Comparison of ENCODE assay signal across 1 cellular context in genomic region chr12:49967042-49967776, GRCh38.
TF ChIP-seq lines count a peak whose summit lies in the region.

No MANE protein-coding gene starts in this region.

TF ChIP-seq in HepG2, 621 proteins besides CTCF, POLR2A, EP300 and RAD21 (continued from another document and continues in another):
- TF ChIP-seq ZNF687 (CRISPR knock-in tag; IDR thresholded peaks at IDR 0.05) (peak; percentile 75), ZSCAN22 (CRISPR knock-in tag; IDR thresholded peaks at IDR 0.05) (peak; percentile 73; the same call in 1 of the 2 replicates), SMC3 (IDR thresholded peaks at IDR 0.05; ENCODE audit: low read length) (peak; percentile 31; the same call in 1 of the 2 replicates), JARID2 (CRISPR knock-in tag; IDR thresholded peaks at IDR 0.05; ENCODE audit: insufficient replicate concordance) (no peak), FOXO1 (CRISPR knock-in tag; IDR thresholded peaks at IDR 0.05) (peak; percentile 52), NR3C1 (CRISPR knock-in tag; IDR thresholded peaks at IDR 0.05) (no peak), STAT5B (CRISPR knock-in tag; IDR thresholded peaks at IDR 0.05) (0 out of 2 replicates have a peak, but pooled peaks have one; percentile 41), ZC3H4 (CRISPR knock-in tag; IDR thresholded peaks at IDR 0.05; ENCODE audit: borderline replicate concordance) (no peak), RAD51 (IDR thresholded peaks at IDR 0.05; ENCODE audit: borderline replicate concordance) (no peak), ZNF460 (CRISPR knock-in tag; IDR thresholded peaks at IDR 0.05; ENCODE audit: borderline replicate concordance) (no peak), AGO1 (IDR thresholded peaks at IDR 0.05; ENCODE audit: low read depth, low read length, poor library complexity, severe bottlenecking) (peak; percentile 46), SOX6 (IDR thresholded peaks at IDR 0.05) (no peak), SOX6 (CRISPR knock-in tag; IDR thresholded peaks at IDR 0.05) (peak; percentile 54), ZSCAN9 (CRISPR knock-in tag; IDR thresholded peaks at IDR 0.05; ENCODE audit: borderline replicate concordance) (0 out of 2 replicates have a peak, but pooled peaks have one; percentile 41), TEAD3 (CRISPR knock-in tag; optimal IDR thresholded peaks at IDR 0.05; ENCODE audit: borderline replicate concordance) (peak; percentile 21), SCMH1 (CRISPR knock-in tag; IDR thresholded peaks at IDR 0.05; ENCODE audit: borderline replicate concordance) (no peak), ZNF280B (CRISPR knock-in tag; IDR thresholded peaks at IDR 0.05; ENCODE audit: borderline replicate concordance) (0 out of 2 replicates have a peak, but pooled peaks have one; percentile 16), HBP1 (CRISPR knock-in tag; IDR thresholded peaks at IDR 0.05; ENCODE audit: low read depth) (0 out of 2 replicates have a peak, but pooled peaks have one; percentile 30), POLR2AphosphoS5 (IDR thresholded peaks at IDR 0.05; ENCODE audit: low read depth, low read length) (no peak), ZNF34 (CRISPR knock-in tag; IDR thresholded peaks at IDR 0.05; ENCODE audit: borderline replicate concordance) (peak; percentile 35; the same call in 1 of the 2 replicates), ZNF777 (CRISPR knock-in tag; IDR thresholded peaks at IDR 0.05) (0 out of 2 replicates have a peak, but pooled peaks have one; percentile 34), GZF1 (CRISPR knock-in tag; IDR thresholded peaks at IDR 0.05) (no peak), ZSCAN31 (CRISPR knock-in tag; IDR thresholded peaks at IDR 0.05; ENCODE audit: low read depth) (0 out of 2 replicates have a peak, but pooled peaks have one; percentile 73), HMGXB3 (CRISPR knock-in tag; IDR thresholded peaks at IDR 0.05; ENCODE audit: borderline replicate concordance) (no peak), ZNF317 (CRISPR knock-in tag; IDR thresholded peaks at IDR 0.05) (0 out of 2 replicates have a peak, but pooled peaks have one; percentile 20), ZFY (CRISPR knock-in tag; IDR thresholded peaks at IDR 0.05) (peak; percentile 56; the same call in 1 of the 2 replicates), AGO2 (optimal IDR thresholded peaks at IDR 0.05; ENCODE audit: low read depth, low read length) (no peak), KLF6 (CRISPR knock-in tag; IDR thresholded peaks at IDR 0.05) (peak; percentile 53; the same call in 1 of the 2 replicates), KLF16 (CRISPR knock-in tag; IDR thresholded peaks at IDR 0.05) (no peak), PAXIP1 (CRISPR knock-in tag; conservative IDR thresholded peaks at IDR 0.05) (0 out of 2 replicates have a peak, but pooled peaks have one; percentile 12), ZMYM4 (CRISPR knock-in tag; IDR thresholded peaks at IDR 0.05) (peak; percentile 50; the same call in 1 of the 2 replicates), KMT2A (CRISPR knock-in tag; IDR thresholded peaks at IDR 0.05) (no peak)
- TF ChIP-seq, protein P1, sequence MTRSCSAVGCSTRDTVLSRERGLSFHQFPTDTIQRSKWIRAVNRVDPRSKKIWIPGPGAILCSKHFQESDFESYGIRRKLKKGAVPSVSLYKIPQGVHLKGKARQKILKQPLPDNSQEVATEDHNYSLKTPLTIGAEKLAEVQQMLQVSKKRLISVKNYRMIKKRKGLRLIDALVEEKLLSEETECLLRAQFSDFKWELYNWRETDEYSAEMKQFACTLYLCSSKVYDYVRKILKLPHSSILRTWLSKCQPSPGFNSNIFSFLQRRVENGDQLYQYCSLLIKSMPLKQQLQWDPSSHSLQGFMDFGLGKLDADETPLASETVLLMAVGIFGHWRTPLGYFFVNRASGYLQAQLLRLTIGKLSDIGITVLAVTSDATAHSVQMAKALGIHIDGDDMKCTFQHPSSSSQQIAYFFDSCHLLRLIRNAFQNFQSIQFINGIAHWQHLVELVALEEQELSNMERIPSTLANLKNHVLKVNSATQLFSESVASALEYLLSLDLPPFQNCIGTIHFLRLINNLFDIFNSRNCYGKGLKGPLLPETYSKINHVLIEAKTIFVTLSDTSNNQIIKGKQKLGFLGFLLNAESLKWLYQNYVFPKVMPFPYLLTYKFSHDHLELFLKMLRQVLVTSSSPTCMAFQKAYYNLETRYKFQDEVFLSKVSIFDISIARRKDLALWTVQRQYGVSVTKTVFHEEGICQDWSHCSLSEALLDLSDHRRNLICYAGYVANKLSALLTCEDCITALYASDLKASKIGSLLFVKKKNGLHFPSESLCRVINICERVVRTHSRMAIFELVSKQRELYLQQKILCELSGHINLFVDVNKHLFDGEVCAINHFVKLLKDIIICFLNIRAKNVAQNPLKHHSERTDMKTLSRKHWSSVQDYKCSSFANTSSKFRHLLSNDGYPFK (CRISPR knock-in tag; IDR thresholded peaks at IDR 0.05; ENCODE audit: borderline replicate concordance), result peak; percentile 79; the same call in 1 of the 2 replicates
- TF ChIP-seq, protein P2, sequence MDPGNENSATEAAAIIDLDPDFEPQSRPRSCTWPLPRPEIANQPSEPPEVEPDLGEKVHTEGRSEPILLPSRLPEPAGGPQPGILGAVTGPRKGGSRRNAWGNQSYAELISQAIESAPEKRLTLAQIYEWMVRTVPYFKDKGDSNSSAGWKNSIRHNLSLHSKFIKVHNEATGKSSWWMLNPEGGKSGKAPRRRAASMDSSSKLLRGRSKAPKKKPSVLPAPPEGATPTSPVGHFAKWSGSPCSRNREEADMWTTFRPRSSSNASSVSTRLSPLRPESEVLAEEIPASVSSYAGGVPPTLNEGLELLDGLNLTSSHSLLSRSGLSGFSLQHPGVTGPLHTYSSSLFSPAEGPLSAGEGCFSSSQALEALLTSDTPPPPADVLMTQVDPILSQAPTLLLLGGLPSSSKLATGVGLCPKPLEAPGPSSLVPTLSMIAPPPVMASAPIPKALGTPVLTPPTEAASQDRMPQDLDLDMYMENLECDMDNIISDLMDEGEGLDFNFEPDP (CRISPR knock-in tag; conservative IDR thresholded peaks at IDR 0.05), result no peak
- TF ChIP-seq, protein P3, sequence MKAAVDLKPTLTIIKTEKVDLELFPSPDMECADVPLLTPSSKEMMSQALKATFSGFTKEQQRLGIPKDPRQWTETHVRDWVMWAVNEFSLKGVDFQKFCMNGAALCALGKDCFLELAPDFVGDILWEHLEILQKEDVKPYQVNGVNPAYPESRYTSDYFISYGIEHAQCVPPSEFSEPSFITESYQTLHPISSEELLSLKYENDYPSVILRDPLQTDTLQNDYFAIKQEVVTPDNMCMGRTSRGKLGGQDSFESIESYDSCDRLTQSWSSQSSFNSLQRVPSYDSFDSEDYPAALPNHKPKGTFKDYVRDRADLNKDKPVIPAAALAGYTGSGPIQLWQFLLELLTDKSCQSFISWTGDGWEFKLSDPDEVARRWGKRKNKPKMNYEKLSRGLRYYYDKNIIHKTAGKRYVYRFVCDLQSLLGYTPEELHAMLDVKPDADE (CRISPR knock-in tag; IDR thresholded peaks at IDR 0.05), result peak; percentile 76; the same call in 1 of the 2 replicates
